In the genomic region with DNA sequence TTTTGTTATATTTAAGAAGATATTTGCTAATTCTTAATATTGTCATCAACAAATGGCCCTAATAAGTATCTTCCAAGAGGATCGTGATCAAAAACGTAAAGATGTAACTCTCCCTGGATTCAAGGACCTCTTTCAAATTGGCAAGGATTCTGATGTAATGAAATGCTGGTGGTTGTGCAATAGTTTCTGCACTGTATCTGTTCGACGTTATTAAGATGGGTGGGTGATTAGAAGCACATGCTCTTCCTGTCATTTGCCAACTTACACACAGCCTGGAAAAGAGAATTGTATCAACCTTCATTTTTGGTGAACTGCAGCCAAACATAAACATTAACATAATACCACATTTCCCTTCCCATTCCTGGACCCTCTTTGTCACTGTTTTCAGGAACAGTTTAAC, we compare ENCODE assay signal across 22 cellular contexts. TPM values are rescaled to one million over a fixed set of nuclear protein-coding genes. Genes with fewer than 3 reads are reported as not detected.
DNase-seq lines count a peak whose midpoint lies in the region; FAIRE-seq and TF ChIP-seq lines count a peak whose summit lies in the region.
"Had no signal": no experiment of that assay in that cellular context is flagged by ENCODE, and none has a peak within 500 bp of the region (broad histone marks: within the 10 kb centered on the region; RNA-seq: fewer than 3 reads in every experiment).

No MANE protein-coding gene starts in this region.

- H3K4ac ChIP-seq in H1 (replicated peaks; ENCODE audit: insufficient read length, low read depth, low read length) (no peak overlapping the region), mesenchymal stem cell (ENCODE audit: low read depth in 1 of 2, low read length in 2 of 2) (no peak overlapping the region)

- H3K9ac ChIP-seq in H1 (replicated peaks in 1 of 4; ENCODE audit: extremely low read depth in 1 of 4, low read depth in 3 of 4, low read length in 3 of 4) (no peak overlapping the region), mesenchymal stem cell (ENCODE audit: low read length) (no peak overlapping the region)
- H3K9ac ChIP-seq: KMS-11 had no signal

- H3K14ac ChIP-seq in H1 (ENCODE audit: insufficient read length) (no peak overlapping the region), mesenchymal stem cell (ENCODE audit: low read length in 2 of 2) (no peak overlapping the region)

- H4K91ac ChIP-seq in H1 (replicated peaks; ENCODE audit: insufficient read length, low read length) (no peak overlapping the region), mesenchymal stem cell (ENCODE audit: low read length) (no peak overlapping the region)

- H3K27ac ChIP-seq in H1 (ENCODE audit: low read depth, low read length), result no peak overlapping the region
- no peak overlapping the region for H3K27ac ChIP-seq in mesenchymal stem cell (ENCODE audit: low read length, poor library complexity, severe bottlenecking)
- H3K27ac ChIP-seq: heart left ventricle, KMS-11, pancreas had no signal

- CTCF ChIA-PET in H1 (lab: Charles Lee; ENCODE audit: partially characterized antibody), result no interaction called here

- TF ChIP-seq POLR2A in H1 (IDR thresholded peaks at IDR 0.05; ENCODE audit: control extremely low read depth in 1 of 2, low read depth in 2 of 2, low read length in 2 of 2), result no peak

- no peaks in the 10 kb centered on the region for H3K79me2 ChIP-seq in H1 (ENCODE audit: control insufficient read depth in 1 of 2, insufficient read depth in 2 of 2, low read length in 2 of 2)

- H3K23ac ChIP-seq in H1 (ENCODE audit: insufficient read length) (no peak overlapping the region), mesenchymal stem cell (ENCODE audit: low read length in 2 of 2) (no peak overlapping the region)

- TF ChIP-seq RAD21 in H1 (IDR thresholded peaks at IDR 0.05 in 1 of 2, conservative IDR thresholded peaks at IDR 0.05 in 1 of 2; ENCODE audit: low read depth in 2 of 2, low read length in 2 of 2), result no peak

- peak; percentile 68 for DNase-seq in GM03348 (ENCODE audit: low spot score)
- peak; percentile 56 to 67 for DNase-seq in NOMO-1 (lab: John Stamatoyannopoulos, UW; ENCODE audit: unreplicated experiment in 2 of 2)
- DNase-seq in H1 (ENCODE audit: low read depth in 1 of 2, low spot score in 2 of 2), result no peak
- DNase-seq in mesenchymal stem cell, result peak; percentile 40
- no peak for DNase-seq in iPS-NIHi7 (ENCODE audit: extremely low spot score)
- no peak for DNase-seq in DMS53 treated with DMSO at 0.1 percent for 48 hours (lab: John Stamatoyannopoulos, UW; ENCODE audit: unreplicated experiment)
- DNase-seq in RKO (ENCODE audit: low spot score), result no peak
- DNase-seq: activated CD4-positive, alpha-beta T cell treated with anti-CD3 and anti-CD28 coated beads, Interleukin-2, amount 10 ng/mL, durations not matched to agents 7 days and 5 days; activated T-cell treated with anti-CD3 and anti-CD28 coated beads, Interleukin-2, amount 50 U/mL, for 24 hours; caudate nucleus; CD8-positive, alpha-beta T cell; heart left ventricle; kidney glomerular epithelial cell; NCI-H1694 treated with DMSO at 0.1 percent for 48 hours; NCI-H526; pancreas; stimulated activated naive CD8-positive, alpha-beta T cell treated with anti-CD3 and anti-CD28 coated beads, Interleukin-15, Interleukin-2, amounts not matched to agents 100 U/mL and 50 U/mL, for 24 hours; T-helper 9 cell had no signal

- H2BK20ac ChIP-seq in H1 (ENCODE audit: low read length), result no peak overlapping the region

- no peak overlapping the region for H2BK15ac ChIP-seq in H1 (ENCODE audit: low read length)
- no peak overlapping the region for H2BK15ac ChIP-seq in mesenchymal stem cell (ENCODE audit: low read depth, poor library complexity, severe bottlenecking)

- H3K36me3 ChIP-seq in H1 (ENCODE audit: control insufficient read depth in 2 of 4, insufficient read depth in 4 of 4, low read length in 3 of 4) (no peaks in the 10 kb centered on the region), mesenchymal stem cell (ENCODE audit: control insufficient read depth in 1 of 2, insufficient read depth in 2 of 2, low read depth in 1 of 2, low read length in 2 of 2) (no peaks in the 10 kb centered on the region)
- H3K36me3 ChIP-seq: heart left ventricle, pancreas had no signal

- H3K79me1 ChIP-seq in H1 (ENCODE audit: low read depth, low read length) (no peaks in the 10 kb centered on the region), mesenchymal stem cell (replicated peaks; ENCODE audit: low read length, poor library complexity, severe bottlenecking) (no peaks in the 10 kb centered on the region)

- H3K4me2 ChIP-seq in H1 (ENCODE audit: insufficient read depth in 1 of 2, low read depth in 2 of 2, low read length in 2 of 2) (no peak overlapping the region), mesenchymal stem cell (ENCODE audit: low read length, poor library complexity, severe bottlenecking) (no peak overlapping the region)
- H3K4me2 ChIP-seq: KMS-11, smooth muscle cell had no signal

- no peak overlapping the region for H4K8ac ChIP-seq in H1 (ENCODE audit: extremely low read depth, insufficient read depth, low read length)
- H4K8ac ChIP-seq in mesenchymal stem cell (ENCODE audit: low read length), result no peak overlapping the region

- POLR2A ChIA-PET in H1 (lab: Charles Lee; ENCODE audit: partially characterized antibody), result no interaction called here

- H2AK5ac ChIP-seq in H1 (ENCODE audit: low read depth, low read length) (no peak overlapping the region), mesenchymal stem cell (ENCODE audit: low read length, severe bottlenecking) (no peak overlapping the region)

- H3K23me2 ChIP-seq in H1 (ENCODE audit: low read depth, low read length), result no peaks in the 10 kb centered on the region

- H4K20me1 ChIP-seq in H1 (replicated peaks in 1 of 2; ENCODE audit: control insufficient read depth in 1 of 2, insufficient read depth in 2 of 2, low read length in 2 of 2), result no peaks in the 10 kb centered on the region

- TF ChIP-seq CTCF in H1 (IDR thresholded peaks at IDR 0.05; ENCODE audit: control extremely low read depth in 1 of 3, insufficient read depth in 1 of 3, low read depth in 1 of 3, low read length in 3 of 3), result no peak

- H3K4me1 ChIP-seq in H1 (replicated peaks in 1 of 4; ENCODE audit: control insufficient read depth in 3 of 4, insufficient read depth in 4 of 4, low read length in 3 of 4) (0 out of 7 replicates have a peak, but pooled peaks cover 0 to 1% (median 0%) of the 10 kb centered on the region in 4 experiments), mesenchymal stem cell (ENCODE audit: control insufficient read depth, insufficient read depth, low read depth, low read length) (no peaks in the 10 kb centered on the region)
- H3K4me1 ChIP-seq: pancreas had no signal

- H3K4me3 ChIP-seq in H1 (ENCODE audit: extremely low read depth in 1 of 4, insufficient read depth in 2 of 4, low read depth in 3 of 4, low read length in 4 of 4), result no peak overlapping the region
- H3K4me3 ChIP-seq in mesenchymal stem cell (ENCODE audit: insufficient read depth in 1 of 2, low read depth in 1 of 2, low read length in 2 of 2), result no peak overlapping the region
- H3K4me3 ChIP-seq: heart left ventricle, pancreas, smooth muscle cell had no signal

- H2AFZ ChIP-seq in H1 (ENCODE audit: low read length) (no peak overlapping the region), mesenchymal stem cell (ENCODE audit: low read depth, low read length) (no peak overlapping the region)

- H3K56ac ChIP-seq in H1 (replicated peaks; ENCODE audit: insufficient read length, low read depth, low read length), result no peak overlapping the region

- TF ChIP-seq EP300 in H1 (IDR thresholded peaks at IDR 0.05; ENCODE audit: borderline replicate concordance in 1 of 2, low read depth in 2 of 2, low read length in 2 of 2), result no peak

- 62% methylated on average over 4 of the region's 4 CpGs; no CpG with 5 or more reads in 1 of the 2 experiments for WGBS in H1 (ENCODE audit: extremely low coverage in 1 of 2, insufficient coverage in 1 of 2, insufficient read length in 1 of 2, insufficient replicate concordance in 2 of 2, low coverage in 1 of 2, low lambda C conversion rate in 2 of 2, missing lambda C conversion rate in 1 of 2), 2 experiments
- 38% methylated on average over 2 of the region's 4 CpGs for WGBS in mesenchymal stem cell

- no peak overlapping the region for H4K5ac ChIP-seq in H1 (ENCODE audit: insufficient read length, low read depth, low read length)

- H2BK120ac ChIP-seq in H1 (replicated peaks; ENCODE audit: low read depth, low read length) (no peak overlapping the region), mesenchymal stem cell (ENCODE audit: low read depth, low read length) (no peak overlapping the region)

- H3K18ac ChIP-seq in H1 (ENCODE audit: extremely low read depth, low read length) (no peak overlapping the region), mesenchymal stem cell (ENCODE audit: low read depth in 1 of 2, low read length in 2 of 2) (no peak overlapping the region)

- H3K9me3 ChIP-seq in H1 (ENCODE audit: insufficient read depth in 2 of 2, low read depth in 1 of 2, low read length in 1 of 2) (peaks cover 0 to 3% of the 10 kb centered on the region in 2 experiments; a peak in 1 of 4 replicates), mesenchymal stem cell (ENCODE audit: control insufficient read depth, low read length) (no peaks in the 10 kb centered on the region)
- H3K9me3 ChIP-seq: heart left ventricle, pancreas had no signal

- H2BK12ac ChIP-seq in H1 (ENCODE audit: low read depth, low read length) (no peak overlapping the region), mesenchymal stem cell (ENCODE audit: low read length in 2 of 2) (no peak overlapping the region)

- H2BK5ac ChIP-seq in H1 (ENCODE audit: low read depth, low read length) (no peak overlapping the region), mesenchymal stem cell (ENCODE audit: low read depth, low read length, poor library complexity, severe bottlenecking) (no peak overlapping the region)

- no peak for FAIRE-seq in H1 (lab: Jason Lieb, UNC)
- FAIRE-seq: G401.6, pancreas, urothelium cell line had no signal

- H3K27me3 ChIP-seq in H1 (replicated peaks in 1 of 4; ENCODE audit: control insufficient read depth in 3 of 4, extremely low read depth in 1 of 4, insufficient read depth in 3 of 4, low read length in 3 of 4) (no peaks in the 10 kb centered on the region; a peak in 4 of 7 replicates), mesenchymal stem cell (ENCODE audit: control insufficient read depth in 1 of 2, insufficient read depth in 1 of 2, low read length in 2 of 2) (peaks cover 0 to 13% of the 10 kb centered on the region in 2 experiments)
- H3K27me3 ChIP-seq: pancreas had no signal

TF ChIP-seq in H1, 55 proteins besides CTCF, POLR2A, EP300 and RAD21 (continues in another document):
- no peak for TF ChIP-seq CHD1 (IDR thresholded peaks at IDR 0.05; ENCODE audit: low read depth, low read length)

RNA-seq across cellular contexts. Expression of gene FOXQ1, which starts 9.8 kb away (rescaled TPM):
- total RNA-seq in H1 (2021; fragmentation: NEBNext Ultra II Directional; extraction: Animal tissue kit (Norgen Biotek cat#: 25700)), result not detected in 2 replicates
- 0.03 TPM in 2 replicates for polyA plus RNA-seq in H1 (2011; rRNA removed)
- 0.05 TPM for polyA plus RNA-seq in H1 (2011; cell fraction: cytosol; rRNA removed)
- not detected for polyA plus RNA-seq in H1 (2011; cell fraction: nucleus; rRNA removed)
- polyA plus RNA-seq in H1 (2012, experiment 1 of 2), result 0.14 TPM in 1 of 4 replicates, not detected in the others
- polyA plus RNA-seq in H1 (2012, experiment 2 of 2), result 0.17 TPM
- polyA plus RNA-seq in H1 (2013, experiment 1 of 2), result 0.06 TPM
- polyA plus RNA-seq in H1 (2013, experiment 2 of 2), result 0.06 TPM
- polyA minus RNA-seq in H1 (2011; rRNA and poly(A)+ RNA removed), result not detected in 2 replicates
- not detected for polyA minus RNA-seq in H1 (2011; cell fraction: cytosol; rRNA and poly(A)+ RNA removed)
- 0.30 TPM for polyA minus RNA-seq in H1 (2011; cell fraction: nucleus; rRNA and poly(A)+ RNA removed)
- polyA plus RNA-seq in mesenchymal stem cell (2013, experiment 1 of 2), result 0.21 TPM
- 0.19 TPM for polyA plus RNA-seq in mesenchymal stem cell (2013, experiment 2 of 2)
- total RNA-seq: activated CD4-positive, alpha-beta T cell treated with anti-CD3 and anti-CD28 coated beads, Interleukin-2, amount 10 ng/mL, durations not matched to agents 7 days and 5 days; CD8-positive, alpha-beta T cell; heart left ventricle had no signal

Comparison
In these comparisons a context has a peak if more than half of its experiments do, and no peak if none do; other contexts are left out.
1. DNase-seq: peak in GM03348 (single experiment), NOMO-1 (2 of 2) and mesenchymal stem cell (single experiment); none in H1 (0 of 2), iPS-NIHi7 (single experiment), DMS53 treated with DMSO at 0.1 percent for 48 hours (single experiment) and RKO (single experiment).